Comparison of ENCODE assay signal across 16 cellular contexts in the genomic region with DNA sequence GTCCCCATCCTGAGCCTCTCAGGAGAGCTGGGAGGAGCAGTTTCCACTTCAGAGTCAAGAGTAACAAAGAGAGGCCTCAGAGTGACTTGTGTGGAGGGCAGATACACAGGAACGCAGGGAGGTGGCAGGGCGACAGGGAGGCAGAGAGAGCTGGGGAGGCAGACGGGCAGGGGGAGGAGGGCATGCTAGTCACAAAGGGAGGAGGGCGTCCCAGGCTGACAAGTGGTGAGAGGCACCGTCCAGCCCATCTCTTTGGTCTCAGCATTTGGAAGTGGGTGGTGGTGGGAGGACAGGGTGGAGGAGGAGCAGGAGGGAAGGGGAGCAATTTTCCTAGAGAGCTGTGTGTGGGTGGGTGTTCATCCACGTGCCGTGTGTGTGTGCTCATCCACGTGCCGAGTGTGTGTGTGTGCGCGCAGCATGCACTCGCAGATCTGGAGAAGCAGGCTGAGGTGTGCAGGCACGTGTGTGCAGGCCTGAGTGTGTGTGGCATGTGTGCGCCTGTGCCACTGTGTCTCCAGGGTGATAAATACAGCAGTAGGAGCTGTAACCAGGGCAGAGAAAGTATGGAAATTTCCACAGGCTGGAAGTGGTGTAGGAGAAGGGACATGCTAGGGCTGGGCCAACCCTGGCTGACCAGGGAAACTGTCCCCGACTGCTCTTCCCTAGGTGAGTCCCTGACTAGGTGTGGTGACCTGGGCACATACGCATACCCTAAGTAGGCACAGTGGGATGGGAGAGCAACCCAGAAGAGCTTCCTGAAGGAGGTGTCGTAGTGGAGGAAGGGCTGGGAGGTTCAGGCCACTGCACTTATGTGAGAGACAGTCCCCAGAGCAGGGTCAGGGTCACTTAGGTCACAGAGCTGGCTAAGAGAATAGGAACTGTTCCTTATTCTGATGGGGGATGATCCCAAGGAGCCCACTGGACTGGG. TPM values are rescaled to one million over a fixed set of nuclear protein-coding genes. Genes with fewer than 3 reads are reported as not detected.
DNase-seq lines count a peak whose midpoint lies in the region; ATAC-seq, FAIRE-seq and TF ChIP-seq lines count a peak whose summit lies in the region.
"Had no signal": no experiment of that assay in that cellular context is flagged by ENCODE, and none has a peak within 500 bp of the region (broad histone marks: within the 10 kb centered on the region; RNA-seq: fewer than 3 reads in every experiment).

No MANE protein-coding gene starts in this region.

- intact Hi-C loops in Panc1 (cut with micrococcal nuclease; ENCODE audit: unreplicated experiment): loop anchor here (2.0 to 5.0 kb wide), 2 partner anchors 94 to 211 kb away; no protein-coding TSS in a partner anchor
- intact Hi-C loops in kidney (cut with DNase I): no loop called here
- intact Hi-C loops in A673 (cut with micrococcal nuclease; ENCODE audit: unreplicated experiment): loop anchor here (5.0 kb wide), 1 partner anchor 199 kb away; no protein-coding TSS in a partner anchor

- FAIRE-seq in kidney (lab: Jason Lieb, UNC): no peak
- FAIRE-seq: D721Med had no signal

- no peak overlapping the region for H3K4me3 Mint-ChIP-seq in stimulated activated effector memory CD8-positive, alpha-beta T cell treated with anti-CD3 and anti-CD28 coated beads, Interleukin-12 subunit alpha, Interleukin-12 subunit beta, amount 100 ng/mL, for 72 hours

- POLR2A ChIA-PET in Panc1 (lab: Charles Lee): interaction anchor here (0.6 kb wide), 1 partner anchor 35 kb away, joined by 5 read pairs; no protein-coding TSS in a partner anchor
- POLR2A ChIA-PET in A673 (lab: Charles Lee; ENCODE audit: low non-redundant PET): no interaction called here

- in situ Hi-C loops in Panc1 (cut with HindIII; ENCODE audit: low pct_unique_long_range_greater_than_20kb, low sequenced_read_pairs): no loop called here

- H3K27ac Mint-ChIP-seq in stimulated activated effector memory CD8-positive, alpha-beta T cell treated with anti-CD3 and anti-CD28 coated beads, Interleukin-12 subunit alpha, Interleukin-12 subunit beta, amount 100 ng/mL, for 72 hours: peak overlapping the region; percentile 93

- H3K9me3 Mint-ChIP-seq in stimulated activated effector memory CD8-positive, alpha-beta T cell treated with anti-CD3 and anti-CD28 coated beads, Interleukin-12 subunit alpha, Interleukin-12 subunit beta, amount 100 ng/mL, for 72 hours: no peaks in the 10 kb centered on the region

- no peak overlapping the region for H3K27ac ChIP-seq in Panc1 (ENCODE audit: low read length)
- H3K27ac ChIP-seq in kidney (ENCODE audit: low read depth in 2 of 2, low read length in 2 of 2): no peak overlapping the region
- H3K27ac ChIP-seq in A673 (ENCODE audit: low read depth, low read length, poor library complexity, severe bottlenecking): no peak overlapping the region
- H3K27ac ChIP-seq in WERI-Rb-1: no peak overlapping the region
- H3K27ac ChIP-seq: 22Rv1, thoracic aorta had no signal

- H3K9ac ChIP-seq in kidney (ENCODE audit: low read length in 2 of 2): no peak overlapping the region

- H3K36me3 ChIP-seq in Panc1 (ENCODE audit: control insufficient read depth, insufficient read depth, low read length): no peaks in the 10 kb centered on the region; the same call in 1 of the 2 replicates
- peaks cover 0 to 8% of the 10 kb centered on the region in 2 donors for H3K36me3 ChIP-seq in kidney (ENCODE audit: control insufficient read depth in 1 of 2, insufficient read depth in 2 of 2, low read length in 2 of 2)
- H3K36me3 ChIP-seq in A673 (ENCODE audit: insufficient read depth, low read length, poor library complexity, severe bottlenecking): peaks cover 6% of the 10 kb centered on the region
- H3K36me3 ChIP-seq in WERI-Rb-1: peaks cover 11% of the 10 kb centered on the region

- CTCF ChIA-PET in Panc1 (lab: Charles Lee) (interaction anchor here (0.6 to 2.9 kb wide), 5 partner anchors 91 to 210 kb away, joined by 3 to 20 read pairs (median 3); no protein-coding TSS in a partner anchor), A673 (lab: Charles Lee) (interaction anchor here (0.6 to 1.0 kb wide), 2 partner anchors 210 to 439 kb away, joined by 4 read pairs; no protein-coding TSS in a partner anchor)

- ATAC-seq in Panc1 (peak; percentile 40), GM21360 (IDR thresholded peaks at IDR 0.05; ENCODE audit: unreplicated experiment) (no peak)
- ATAC-seq in stimulated activated effector memory CD8-positive, alpha-beta T cell treated with anti-CD3 and anti-CD28 coated beads, Interleukin-12 subunit alpha, Interleukin-12 subunit beta, amount 100 ng/mL, for 72 hours: no peak

- no peak overlapping the region for H3K4me3 ChIP-seq in Panc1 (ENCODE audit: low read depth in 2 of 2, low read length in 2 of 2)
- no peak overlapping the region for H3K4me3 ChIP-seq in kidney (ENCODE audit: low read length in 2 of 2)
- H3K4me3 ChIP-seq in A673 (ENCODE audit: low read depth, low read length, poor library complexity, severe bottlenecking): no peak overlapping the region
- no peak overlapping the region for H3K4me3 ChIP-seq in WERI-Rb-1 (ENCODE audit: low read depth, low read length)
- H3K4me3 ChIP-seq: thoracic aorta had no signal

- TF ChIP-seq CTCF in Panc1 (IDR thresholded peaks at IDR 0.05): no peak
- no peak for TF ChIP-seq CTCF in kidney (IDR thresholded peaks at IDR 0.05; ENCODE audit: borderline replicate concordance, extremely low read depth, insufficient read depth)
- no peak for TF ChIP-seq CTCF in A673 (conservative IDR thresholded peaks at IDR 0.05; ENCODE audit: low read depth, low read length)
- TF ChIP-seq CTCF in WERI-Rb-1 (IDR thresholded peaks at IDR 0.05; ENCODE audit: low read depth, low read length): no peak

- DNase-seq in DMS53 (lab: John Stamatoyannopoulos, UW) (peak; percentile 77), DMS53 treated with DMSO at 0.1 percent for 48 hours (lab: John Stamatoyannopoulos, UW; ENCODE audit: unreplicated experiment) (no peak), Panc1 (ENCODE audit: low read depth, low spot score) (no peak), kidney (peak; percentile 72), A673 (ENCODE audit: low spot score) (no peak), WERI-Rb-1 (no peak)
- no peak for DNase-seq in stimulated activated effector memory CD8-positive, alpha-beta T cell treated with anti-CD3 and anti-CD28 coated beads, Interleukin-12 subunit alpha, Interleukin-12 subunit beta, amount 100 ng/mL, for 72 hours (ENCODE audit: low spot score in 2 of 2)
- DNase-seq: activated CD4-positive, alpha-beta T cell treated with anti-CD3 and anti-CD28 coated beads for 48 hours; central memory CD4-positive, alpha-beta T cell; KBM-7; NCI-H2029; T-helper 1 cell had no signal

- H3K36me3 Mint-ChIP-seq in stimulated activated effector memory CD8-positive, alpha-beta T cell treated with anti-CD3 and anti-CD28 coated beads, Interleukin-12 subunit alpha, Interleukin-12 subunit beta, amount 100 ng/mL, for 72 hours: peaks cover 77% of the 10 kb centered on the region

- H3K4me1 Mint-ChIP-seq in stimulated activated effector memory CD8-positive, alpha-beta T cell treated with anti-CD3 and anti-CD28 coated beads, Interleukin-12 subunit alpha, Interleukin-12 subunit beta, amount 100 ng/mL, for 72 hours: peaks cover 69% of the 10 kb centered on the region

- H3K9me3 ChIP-seq in Panc1 (ENCODE audit: control insufficient read depth, insufficient read depth, low read depth, low read length) (no peaks in the 10 kb centered on the region), kidney (ENCODE audit: control insufficient read depth in 1 of 2, low read length in 2 of 2) (no peaks in the 10 kb centered on the region), A673 (ENCODE audit: low read depth, low read length, poor library complexity, severe bottlenecking) (no peaks in the 10 kb centered on the region), WERI-Rb-1 (ENCODE audit: severe bottlenecking) (no peaks in the 10 kb centered on the region)
- H3K9me3 ChIP-seq: thoracic aorta had no signal

- peaks cover 18% of the 10 kb centered on the region for H3K4me1 ChIP-seq in Panc1 (ENCODE audit: control insufficient read depth, insufficient read depth, low read length)
- peaks cover 0 to 2% of the 10 kb centered on the region in 2 donors for H3K4me1 ChIP-seq in kidney (ENCODE audit: control insufficient read depth in 1 of 2, insufficient read depth in 1 of 2, low read depth in 1 of 2, low read length in 2 of 2)
- H3K4me1 ChIP-seq in A673 (ENCODE audit: insufficient read depth, low read length, poor library complexity, severe bottlenecking): no peaks in the 10 kb centered on the region

- H3K27me3 ChIP-seq in Panc1 (ENCODE audit: control insufficient read depth, insufficient read depth, low read length): peaks cover 18% of the 10 kb centered on the region
- H3K27me3 ChIP-seq in A673 (replicated peaks; ENCODE audit: insufficient read depth, low read depth, low read length, poor library complexity): peaks cover 27% of the 10 kb centered on the region
- no peaks in the 10 kb centered on the region for H3K27me3 ChIP-seq in WERI-Rb-1 (ENCODE audit: insufficient read depth, low read depth, severe bottlenecking)

- BruUV-seq in Panc1 (replicated peaks; lab: Mats Ljungman, UMichigan): no TSS peak
- BruUV-seq in A673 (replicated peaks; lab: Mats Ljungman, UMichigan): no TSS peak

RNA-seq across cellular contexts. Expression of gene PDE2A, which starts 7.3 kb away (rescaled TPM):
- total RNA-seq in Panc1 (2021; ENCODE audit: unreplicated experiment) (0.74 TPM), kidney (42.0 TPM), A673 (2021) (0.58 and 1.2 TPM in 2 replicates)
- 0.51 TPM for polyA plus RNA-seq in Panc1 (2012; ENCODE audit: insufficient read length)
- polyA plus RNA-seq in kidney (ENCODE audit: insufficient read depth, low read depth, low replicate concordance): 12.6 TPM

Comparison
In these comparisons a context has a peak if more than half of its experiments do, and no peak if none do; other contexts are left out.
1. DNase-seq: peak in DMS53 (single experiment) and kidney (single experiment); none in DMS53 treated with DMSO at 0.1 percent for 48 hours (single experiment), Panc1 (single experiment), stimulated activated effector memory CD8-positive, alpha-beta T cell treated with anti-CD3 and anti-CD28 coated beads, Interleukin-12 subunit alpha, Interleukin-12 subunit beta, amount 100 ng/mL, for 72 hours (0 of 2), A673 (single experiment) and WERI-Rb-1 (single experiment).
2. RNA of gene PDE2A, which starts 7.3 kb away (total RNA-seq): 42.0 TPM in kidney (single experiment); 0.74 TPM in Panc1 (single experiment) and 0.58 to 1.2 TPM in A673; every median in the first group is over 10 times any median in the second.